2 cellular contexts compared by ENCODE assay signal in genomic region chr3:100720423-100720822, GRCh38.
TF ChIP-seq lines count a peak whose summit lies in the region.

No MANE protein-coding gene starts in this region.

TF ChIP-seq in GM23338, 12 proteins besides CTCF, POLR2A, EP300 and RAD21 (continued from another document):
- TF ChIP-seq ZNF462 (CRISPR knock-in tag; IDR thresholded peaks at IDR 0.05): no peak
- no peak for TF ChIP-seq STAT1 (IDR thresholded peaks at IDR 0.05; ENCODE audit: unreplicated experiment)
- no peak for TF ChIP-seq EZH2 (IDR thresholded peaks at IDR 0.05; ENCODE audit: low read depth, unreplicated experiment)
- TF ChIP-seq CREB1 (CRISPR knock-in tag; IDR thresholded peaks at IDR 0.05; ENCODE audit: low read depth): no peak
- no peak for TF ChIP-seq ZNF114 (CRISPR knock-in tag; IDR thresholded peaks at IDR 0.05)
- TF ChIP-seq REST (IDR thresholded peaks at IDR 0.05; ENCODE audit: unreplicated experiment): no peak
- no peak for TF ChIP-seq NANOG (IDR thresholded peaks at IDR 0.05; ENCODE audit: borderline replicate concordance)
- TF ChIP-seq ZNF331 (CRISPR knock-in tag; IDR thresholded peaks at IDR 0.05; ENCODE audit: low read depth): no peak
- TF ChIP-seq POLR2AphosphoS5 (IDR thresholded peaks at IDR 0.05; ENCODE audit: low read depth): no peak
- TF ChIP-seq ETS1 (IDR thresholded peaks at IDR 0.05): no peak

TF ChIP-seq in WTC11, 78 proteins besides CTCF, POLR2A, EP300 and RAD21 (continued from another document):
- TF ChIP-seq MLX (CRISPR knock-in tag; IDR thresholded peaks at IDR 0.05): no peak
- no peak for TF ChIP-seq ZNF219 (CRISPR knock-in tag; IDR thresholded peaks at IDR 0.05; ENCODE audit: borderline replicate concordance)
- no peak for TF ChIP-seq CBFB (CRISPR knock-in tag; IDR thresholded peaks at IDR 0.05; ENCODE audit: low read depth)
- no peak for TF ChIP-seq NFE2L1 (CRISPR knock-in tag; IDR thresholded peaks at IDR 0.05)
- TF ChIP-seq USF2 (CRISPR knock-in tag; IDR thresholded peaks at IDR 0.05): no peak
